8 cellular contexts compared by ENCODE assay signal in genomic region chr7:38908759-38909335, GRCh38. TPM values are rescaled to one million over a fixed set of nuclear protein-coding genes. Genes with fewer than 3 reads are reported as not detected.
DNase-seq lines count a peak whose midpoint lies in the region; TF ChIP-seq lines count a peak whose summit lies in the region.

Gene VPS41, minus strand, starts transcription at chr7:38909191. Its CDS starts 17 bp downstream, at chr7:38909174.

- no peak for TF ChIP-seq EP300 in transverse colon (IDR thresholded peaks at IDR 0.05; ENCODE audit: low read depth)

- H3K9me3 ChIP-seq in transverse colon = no peaks in the 10 kb centered on the region

- POLR2A ChIA-PET in GM10248 (lab: Yijun Ruan, JAX) = no interaction called here

- intact Hi-C loops in cardiac septum (cut with DNase I) (no loop called here), transverse colon (cut with DNase I; ENCODE audit: low total_unique reads) (no loop called here)

- WGBS in transverse colon (ENCODE audit: low coverage in 1 of 2), 2 donors = 0% methylated on average over 11 to 20 of the region's 20 CpGs

- TF ChIP-seq POLR2A in transverse colon (IDR thresholded peaks at IDR 0.05) = peak; percentile 35

- H3K4me1 ChIP-seq in transverse colon = peaks cover 0 to 9% (median 7%) of the 10 kb centered on the region in 4 donors

- CTCF ChIA-PET in GM10248 (lab: Yijun Ruan, JAX) = interaction anchor here (0.8 to 1.8 kb wide), 5 partner anchors 10 to 112 kb away, joined by 3 to 7 read pairs (median 3); no protein-coding TSS in a partner anchor

- no peaks in the 10 kb centered on the region for H3K36me3 ChIP-seq in transverse colon

- H3K27me3 ChIP-seq in transverse colon = no peaks in the 10 kb centered on the region

- in situ Hi-C loops in transverse colon (cut with MboI; ENCODE audit: low pct_ligation_motif_present in 1 of 4, low pct_unique_long_range_greater_than_20kb in 1 of 4, low sequenced_read_pairs in 3 of 4) = no loop called here

- peak within 1 kb of the TSS; percentile 46 to 80 (median 73) for H3K27ac ChIP-seq in transverse colon

- TF ChIP-seq CTCF in GM10248 (IDR thresholded peaks at IDR 0.05; ENCODE audit: control extremely low read depth, extremely low read depth, low read depth, missing control alignments) = no peak
- no peak for TF ChIP-seq CTCF in HFF-Myc (IDR thresholded peaks at IDR 0.05; ENCODE audit: low read depth, low read length, missing control alignments)
- no peak for TF ChIP-seq CTCF in transverse colon (IDR thresholded peaks at IDR 0.05)

- H3K4me3 ChIP-seq in HFF-Myc (replicated peaks; ENCODE audit: low read depth, low read length) (peak within 1 kb of the TSS; percentile 73), transverse colon (peak within 1 kb of the TSS; percentile 75 to 89 (median 86))

- DNase-seq in GM10248 (ENCODE audit: extremely low spot score) = peak; percentile 85
- peak; percentile 26 for DNase-seq in HFF-Myc (ENCODE audit: extremely low read depth, low read depth)
- DNase-seq in MV-4-11 (lab: John Stamatoyannopoulos, UW) = peak; percentile 71
- DNase-seq in SW 1271 (lab: John Stamatoyannopoulos, UW) = peak; percentile 22 to 70
- peak; percentile 57 for DNase-seq in activated naive CD8-positive, alpha-beta T cell treated with anti-CD3 and anti-CD28 coated beads, Interleukin-2, amount 50 U/mL, for 16 hours (ENCODE audit: low read depth, low spot score)
- peak; percentile 87 for DNase-seq in cardiac septum (ENCODE audit: low spot score)
- peak; percentile 88 for DNase-seq in pons (ENCODE audit: low spot score)
- peak; percentile 86 for DNase-seq in transverse colon

RNA-seq across cellular contexts. Expression of gene VPS41, which starts in this region (rescaled TPM):
- total RNA-seq in cardiac septum = 48.6 TPM
- 10 to 100 TPM; 26.9 to 35.1 (median 29.2) TPM for total RNA-seq in transverse colon

Comparison
In these comparisons a context has a peak if more than half of its experiments do, and no peak if none do; other contexts are left out.
1. Peak in every context shown above with its lines: DNase-seq, H3K4me3 ChIP-seq and H3K27ac ChIP-seq.
2. DNase-seq: peak in every context shown above with its lines; median percentile 88 in pons; 87 in cardiac septum; 86 in transverse colon; 85 in GM10248; 71 in MV-4-11; 57 in activated naive CD8-positive, alpha-beta T cell treated with anti-CD3 and anti-CD28 coated beads, Interleukin-2, amount 50 U/mL, for 16 hours; 46 in SW 1271; 26 in HFF-Myc.